23 cellular contexts compared by ENCODE assay signal in the genomic region with DNA sequence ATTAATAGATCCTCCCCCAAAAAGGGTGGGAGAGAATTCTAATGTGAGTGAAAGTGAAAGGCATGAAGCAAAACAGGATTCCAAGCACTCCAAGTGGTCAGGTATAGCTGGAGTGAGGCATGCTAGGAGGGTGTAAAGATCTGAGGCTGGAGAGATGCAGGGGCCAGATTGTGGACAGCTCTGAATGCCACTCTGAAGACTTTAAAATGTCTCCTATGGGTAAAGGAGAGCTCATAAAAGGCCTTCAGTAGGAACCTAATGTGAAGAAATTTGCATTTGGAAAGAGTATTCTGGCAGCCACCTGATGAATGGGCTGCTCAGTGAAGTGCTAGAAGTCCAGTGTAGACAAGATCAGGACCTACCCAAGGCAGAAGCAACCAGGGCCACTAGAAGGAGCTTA.
DNase-seq lines count a peak whose midpoint lies in the region; ATAC-seq, FAIRE-seq and TF ChIP-seq lines count a peak whose summit lies in the region.
"Had no signal": no experiment of that assay in that cellular context is flagged by ENCODE, and none has a peak within 500 bp of the region (broad histone marks: within the 10 kb centered on the region; RNA-seq: fewer than 3 reads in every experiment).

No MANE protein-coding gene starts in this region.

- H2BK5ac ChIP-seq in H9 (ENCODE audit: insufficient read length, low read length) (no peak overlapping the region), H1 (ENCODE audit: low read depth, low read length) (no peak overlapping the region)

- H3K56ac ChIP-seq in H9 (ENCODE audit: insufficient read length, low read depth, low read length) (no peak overlapping the region), H1 (replicated peaks; ENCODE audit: insufficient read length, low read depth, low read length) (peak overlapping the region; percentile 73)

- H3K23me2 ChIP-seq in H9 (ENCODE audit: insufficient read length, low read depth, low read length, poor library complexity, severe bottlenecking) (no peaks in the 10 kb centered on the region), H1 (ENCODE audit: low read depth, low read length) (no peaks in the 10 kb centered on the region; the same call in 1 of the 2 replicates)

- peaks cover 24% of the 10 kb centered on the region for H3K4me1 ChIP-seq in Caco-2
- no peaks in the 10 kb centered on the region for H3K4me1 ChIP-seq in H9 (ENCODE audit: insufficient read depth, low read length)
- no peaks in the 10 kb centered on the region for H3K4me1 ChIP-seq in H1 (replicated peaks in 1 of 4; ENCODE audit: control insufficient read depth in 3 of 4, insufficient read depth in 4 of 4, low read length in 3 of 4)
- no peaks in the 10 kb centered on the region for H3K4me1 ChIP-seq in small intestine (ENCODE audit: control insufficient read depth in 2 of 2, insufficient read depth in 1 of 2, low read depth in 1 of 2, low read length in 1 of 2)
- H3K4me1 ChIP-seq: BLaER1 had no signal

- H3K79me2 ChIP-seq in H9 (ENCODE audit: insufficient read depth, low read length): no peaks in the 10 kb centered on the region
- no peaks in the 10 kb centered on the region for H3K79me2 ChIP-seq in H1 (ENCODE audit: control insufficient read depth in 1 of 2, insufficient read depth in 2 of 2, low read length in 2 of 2)

- H3K4me2 ChIP-seq in H9 (ENCODE audit: insufficient read depth, insufficient read length, low read length) (no peak overlapping the region), H1 (ENCODE audit: insufficient read depth in 1 of 2, low read depth in 2 of 2, low read length in 2 of 2) (no peak overlapping the region)
- H3K4me2 ChIP-seq: BLaER1 had no signal

- no peak overlapping the region for H3K4me3 ChIP-seq in Caco-2 (ENCODE audit: low read depth, low read length)
- H3K4me3 ChIP-seq in H1 (ENCODE audit: extremely low read depth in 1 of 4, insufficient read depth in 2 of 4, low read depth in 3 of 4, low read length in 4 of 4): no peak overlapping the region
- H3K4me3 ChIP-seq in small intestine (ENCODE audit: low read depth in 1 of 2, low read length in 2 of 2): no peak overlapping the region
- H3K4me3 ChIP-seq: BLaER1 had no signal

- H4K8ac ChIP-seq in H9 (replicated peaks; ENCODE audit: insufficient read length, low read depth, low read length) (no peak overlapping the region), H1 (ENCODE audit: extremely low read depth, insufficient read depth, low read length) (no peak overlapping the region)

- TF ChIP-seq CTCF in Caco-2 (IDR thresholded peaks at IDR 0.05; ENCODE audit: insufficient read depth in 1 of 2, low read depth in 1 of 2, low read length in 1 of 2, severe bottlenecking in 1 of 2, unreplicated experiment in 1 of 2) (no peak), H9 (conservative IDR thresholded peaks at IDR 0.05) (no peak), H1 (IDR thresholded peaks at IDR 0.05; ENCODE audit: control extremely low read depth in 1 of 3, insufficient read depth in 1 of 3, low read depth in 1 of 3, low read length in 3 of 3) (no peak)

- ATAC-seq in GM19035 (IDR thresholded peaks at IDR 0.05; ENCODE audit: unreplicated experiment): no peak
- ATAC-seq: CD8-positive, alpha-beta T cell had no signal

- H3K18ac ChIP-seq in H9 (ENCODE audit: insufficient read length, low read depth, low read length): no peak overlapping the region
- H3K18ac ChIP-seq in H1 (ENCODE audit: extremely low read depth, low read length): no peak overlapping the region

- no peak overlapping the region for H3K27ac ChIP-seq in H9 (ENCODE audit: insufficient read length, low read depth, low read length)
- H3K27ac ChIP-seq in H1 (ENCODE audit: low read depth, low read length): no peak overlapping the region
- H3K27ac ChIP-seq in small intestine (ENCODE audit: low read depth in 1 of 2, low read length in 1 of 2): no peak overlapping the region
- H3K27ac ChIP-seq: 22Rv1, BLaER1, C4-2B had no signal

- DNase-seq in Caco-2 (peak in 1 of 2 experiments; percentile 34), H9 (no peak), H1 (ENCODE audit: low read depth in 1 of 2, low spot score in 2 of 2) (no peak), NCI-H146 treated with DMSO at 0.1 percent for 48 hours (lab: John Stamatoyannopoulos, UW; ENCODE audit: unreplicated experiment) (no peak), small intestine (no peak)
- DNase-seq: CD4-positive, CD25-positive, alpha-beta regulatory T cell; CD8-positive, alpha-beta T cell; DMS 273 treated with DMSO at 0.1 percent for 48 hours; DMS79; EL; GF-D8; GOT3; H7; HFFc6 had no signal

- H3K27ac Mint-ChIP-seq in Caco-2 (ENCODE audit: unreplicated experiment): peak overlapping the region; percentile 62
- peak overlapping the region in 1 of 3 experiments; percentile 69; a peak in 3 of 7 replicates for H3K27ac Mint-ChIP-seq in H9
- H3K27ac Mint-ChIP-seq: B cell; CD4-positive, CD25-positive, alpha-beta regulatory T cell; CD8-positive, alpha-beta T cell; HFFc6 had no signal

- TF ChIP-seq EP300 in H1 (IDR thresholded peaks at IDR 0.05; ENCODE audit: borderline replicate concordance in 1 of 2, low read depth in 2 of 2, low read length in 2 of 2): no peak

- H3K36me3 ChIP-seq in Caco-2 (ENCODE audit: control insufficient read depth, insufficient read depth, low read length): no peaks in the 10 kb centered on the region
- H3K36me3 ChIP-seq in H1 (ENCODE audit: control insufficient read depth in 2 of 4, insufficient read depth in 4 of 4, low read length in 3 of 4): no peaks in the 10 kb centered on the region
- H3K36me3 ChIP-seq in small intestine (ENCODE audit: control insufficient read depth in 2 of 2, insufficient read depth in 2 of 2, low read length in 2 of 2): no peaks in the 10 kb centered on the region
- H3K36me3 ChIP-seq: BLaER1 had no signal

- H3K4ac ChIP-seq in H9 (ENCODE audit: low read depth, low read length): no peak overlapping the region
- no peak overlapping the region for H3K4ac ChIP-seq in H1 (replicated peaks; ENCODE audit: insufficient read length, low read depth, low read length)

- H2BK20ac ChIP-seq in H9 (ENCODE audit: low read depth, low read length, poor library complexity, severe bottlenecking) (no peak overlapping the region), H1 (ENCODE audit: low read length) (no peak overlapping the region)

- no peaks in the 10 kb centered on the region for H3K79me1 ChIP-seq in H9 (ENCODE audit: insufficient read depth, low read depth, low read length, poor library complexity, severe bottlenecking)
- no peaks in the 10 kb centered on the region for H3K79me1 ChIP-seq in H1 (ENCODE audit: low read depth, low read length)

- H3K4me3 Mint-ChIP-seq in Caco-2 (ENCODE audit: unreplicated experiment) (peak overlapping the region; percentile 32), H9 (no peak overlapping the region)
- H3K4me3 Mint-ChIP-seq: B cell; CD4-positive, CD25-positive, alpha-beta regulatory T cell; CD8-positive, alpha-beta T cell; HFFc6 had no signal

- no peak overlapping the region for H4K91ac ChIP-seq in H9 (ENCODE audit: insufficient read length, low read depth, low read length)
- no peak overlapping the region for H4K91ac ChIP-seq in H1 (replicated peaks; ENCODE audit: insufficient read length, low read length)

- no peak overlapping the region for H2AK5ac ChIP-seq in H9 (ENCODE audit: insufficient read length, low read length)
- no peak overlapping the region for H2AK5ac ChIP-seq in H1 (ENCODE audit: low read depth, low read length)

- no peak for TF ChIP-seq POLR2A in H1 (IDR thresholded peaks at IDR 0.05; ENCODE audit: control extremely low read depth in 1 of 2, low read depth in 2 of 2, low read length in 2 of 2)

- H3K27me3 Mint-ChIP-seq in Caco-2 (ENCODE audit: insufficient read depth, unreplicated experiment): no peaks in the 10 kb centered on the region
- no peaks in the 10 kb centered on the region for H3K27me3 Mint-ChIP-seq in H9 (ENCODE audit: low read depth)
- H3K27me3 Mint-ChIP-seq: B cell had no signal

- CTCF ChIA-PET in Caco-2 (lab: Charles Lee): interaction anchor here (1.1 to 1.6 kb wide), 2 partner anchors 28 to 73 kb away, joined by 4 read pairs; a partner anchor contains a TSS
- CTCF ChIA-PET in H1 (lab: Charles Lee; ENCODE audit: partially characterized antibody): interaction anchor here (0.6 to 2.8 kb wide), 7 partner anchors 11 to 165 kb away, joined by 3 to 22 read pairs (median 4); no protein-coding TSS in a partner anchor

- no peak overlapping the region for H3K14ac ChIP-seq in H9 (ENCODE audit: insufficient read depth, low read length)
- no peak overlapping the region for H3K14ac ChIP-seq in H1 (ENCODE audit: insufficient read length)

- intact Hi-C loops in Caco-2 (cut with micrococcal nuclease; ENCODE audit: unreplicated experiment): loop anchor here (2.0 kb wide), 1 partner anchor 265 kb away; no protein-coding TSS in a partner anchor

- TF ChIP-seq RAD21 in H1 (IDR thresholded peaks at IDR 0.05 in 1 of 2, conservative IDR thresholded peaks at IDR 0.05 in 1 of 2; ENCODE audit: low read depth in 2 of 2, low read length in 2 of 2): no peak

- no peaks in the 10 kb centered on the region for H3K27me3 ChIP-seq in Caco-2 (replicated peaks; ENCODE audit: control insufficient read depth, insufficient read depth, low read length)
- no peaks in the 10 kb centered on the region for H3K27me3 ChIP-seq in H9 (ENCODE audit: insufficient read depth, low read length)
- H3K27me3 ChIP-seq in H1 (replicated peaks in 1 of 4; ENCODE audit: control insufficient read depth in 3 of 4, extremely low read depth in 1 of 4, insufficient read depth in 3 of 4, low read length in 3 of 4): no peaks in the 10 kb centered on the region
- H3K27me3 ChIP-seq in small intestine (ENCODE audit: control insufficient read depth in 2 of 2, insufficient read depth in 2 of 2, low read length in 2 of 2): no peaks in the 10 kb centered on the region
- H3K27me3 ChIP-seq: BLaER1 had no signal

- H3K4me1 Mint-ChIP-seq in Caco-2 (ENCODE audit: low read depth, unreplicated experiment) (peaks cover 32% of the 10 kb centered on the region), H9 (peaks cover 9 to 12% of the 10 kb centered on the region in 2 experiments)
- H3K4me1 Mint-ChIP-seq: CD4-positive, CD25-positive, alpha-beta regulatory T cell had no signal

- H3T11ph ChIP-seq in H9 (ENCODE audit: low read length): no peak overlapping the region

- no peaks in the 10 kb centered on the region for H4K20me1 ChIP-seq in H9 (ENCODE audit: control insufficient read depth, insufficient read depth, insufficient read length)
- H4K20me1 ChIP-seq in H1 (replicated peaks in 1 of 2; ENCODE audit: control insufficient read depth in 1 of 2, insufficient read depth in 2 of 2, low read length in 2 of 2): no peaks in the 10 kb centered on the region
- H4K20me1 ChIP-seq: BLaER1 had no signal

- H3K9me3 Mint-ChIP-seq in Caco-2 (ENCODE audit: unreplicated experiment): peaks cover 23% of the 10 kb centered on the region
- no peaks in the 10 kb centered on the region for H3K9me3 Mint-ChIP-seq in H9
- H3K9me3 Mint-ChIP-seq: CD8-positive, alpha-beta T cell; HFFc6 had no signal

- peaks cover 5% of the 10 kb centered on the region for H3K9me3 ChIP-seq in Caco-2
- no peaks in the 10 kb centered on the region for H3K9me3 ChIP-seq in H9 (ENCODE audit: control insufficient read depth, low read depth, low read length)
- no peaks in the 10 kb centered on the region for H3K9me3 ChIP-seq in H1 (ENCODE audit: insufficient read depth in 2 of 2, low read depth in 1 of 2, low read length in 1 of 2)
- no peaks in the 10 kb centered on the region for H3K9me3 ChIP-seq in small intestine (ENCODE audit: control insufficient read depth, low read depth)
- H3K9me3 ChIP-seq: BLaER1 had no signal

- H2BK15ac ChIP-seq in H9 (ENCODE audit: low read depth, low read length): no peak overlapping the region
- no peak overlapping the region for H2BK15ac ChIP-seq in H1 (ENCODE audit: low read length)

- H2BK12ac ChIP-seq in H9 (ENCODE audit: insufficient read length, low read depth, low read length) (no peak overlapping the region), H1 (ENCODE audit: low read depth, low read length) (no peak overlapping the region)

- H2AFZ ChIP-seq in H9 (ENCODE audit: low read length) (peak overlapping the region; percentile 16), H1 (ENCODE audit: low read length) (peak overlapping the region; percentile 47; the same call in 1 of the 2 replicates)

- H3K9ac ChIP-seq in H9 (ENCODE audit: extremely low read depth, insufficient read length, low read length) (no peak overlapping the region), H1 (replicated peaks in 1 of 4; ENCODE audit: extremely low read depth in 1 of 4, low read depth in 3 of 4, low read length in 3 of 4) (no peak overlapping the region)
- H3K9ac ChIP-seq: BLaER1 had no signal

- FAIRE-seq in H1 (lab: Jason Lieb, UNC) (no peak), small intestine (lab: Jason Lieb, UNC) (no peak)
- FAIRE-seq: A204.1, D721Med, GM12891, GM19239 had no signal

- no peak overlapping the region for H4K5ac ChIP-seq in H9 (ENCODE audit: insufficient read length, low read depth, low read length)
- H4K5ac ChIP-seq in H1 (ENCODE audit: insufficient read length, low read depth, low read length): no peak overlapping the region

- H3K36me3 Mint-ChIP-seq in Caco-2 (ENCODE audit: insufficient read depth, unreplicated experiment): peaks cover 6% of the 10 kb centered on the region
- no peaks in the 10 kb centered on the region for H3K36me3 Mint-ChIP-seq in H9 (ENCODE audit: insufficient read depth in 1 of 3, low read depth in 3 of 3)
- H3K36me3 Mint-ChIP-seq: CD4-positive, CD25-positive, alpha-beta regulatory T cell; CD8-positive, alpha-beta T cell had no signal

- H3K23ac ChIP-seq in H9 (ENCODE audit: insufficient read length, low read depth, low read length) (no peak overlapping the region), H1 (ENCODE audit: insufficient read length) (no peak overlapping the region)

- POLR2A ChIA-PET in Caco-2 (lab: Charles Lee): interaction anchor here (0.5 to 1.4 kb wide), 3 partner anchors 69 to 312 kb away, joined by 3 to 4 read pairs (median 3); a partner anchor contains a TSS
- POLR2A ChIA-PET in H1 (lab: Charles Lee; ENCODE audit: partially characterized antibody): interaction anchor here (1.2 kb wide), 1 partner anchor 69 kb away, joined by 3 read pairs; a partner anchor contains a TSS

- H2BK120ac ChIP-seq in H9 (ENCODE audit: low read depth, low read length, poor library complexity, severe bottlenecking) (no peak overlapping the region), H1 (replicated peaks; ENCODE audit: low read depth, low read length) (no peak overlapping the region)

- no TSS peak for BruUV-seq in Caco-2 (replicated peaks; lab: Mats Ljungman, UMichigan)
